In genomic region chr14:35339761-35340406, GRCh38 we compare ENCODE assay signal across 9 cellular contexts. TPM values are rescaled to one million over a fixed set of nuclear protein-coding genes. Genes with fewer than 3 reads are reported as not detected.
A peak's percentile ranks its signal among the peaks of the same experiment; 100 is the strongest.
DNase-seq lines count a peak whose midpoint lies in the region; ATAC-seq and TF ChIP-seq lines count a peak whose summit lies in the region.
"Had no signal": no experiment of that assay in that cellular context is flagged by ENCODE, and none has a peak within 500 bp of the region (broad histone marks: within the 10 kb centered on the region; RNA-seq: fewer than 3 reads in every experiment).

No MANE protein-coding gene starts in this region.

- H3K4me1 ChIP-seq in hepatocyte (ENCODE audit: insufficient read depth): peaks cover 44% of the 10 kb centered on the region

- no peak overlapping the region for H3K4me2 ChIP-seq in hepatocyte

- no peak overlapping the region for H3K27ac Mint-ChIP-seq in memory B cell

- no peaks in the 10 kb centered on the region for H3K9me2 ChIP-seq in hepatocyte (replicated peaks; ENCODE audit: insufficient read depth)

- no peak overlapping the region for H3K27ac ChIP-seq in hepatocyte

- H3K27me3 Mint-ChIP-seq in memory B cell: peaks cover 1% of the 10 kb centered on the region

- no peak overlapping the region for H3K4me3 ChIP-seq in hepatocyte

- peak; percentile 63 for DNase-seq in Ammon's horn (ENCODE audit: low spot score)
- DNase-seq in RPMI8226: peak; percentile 14
- DNase-seq in memory B cell (ENCODE audit: low spot score in 2 of 2): peak in 1 of 2 donors; percentile 18
- DNase-seq in hepatocyte (ENCODE audit: low spot score): no peak
- DNase-seq in NCI-H128 (lab: John Stamatoyannopoulos, UW; ENCODE audit: unreplicated experiment): no peak
- no peak for DNase-seq in NCI-H524 (lab: John Stamatoyannopoulos, UW)
- DNase-seq: left colon had no signal

- no peaks in the 10 kb centered on the region for H3K9me3 Mint-ChIP-seq in memory B cell

- H3K4me3 Mint-ChIP-seq in memory B cell: peak overlapping the region; percentile 19

- H3K79me2 ChIP-seq in hepatocyte: no peaks in the 10 kb centered on the region

- peaks cover 16% of the 10 kb centered on the region for H3K4me1 Mint-ChIP-seq in memory B cell

- H3K36me3 ChIP-seq in hepatocyte (replicated peaks; ENCODE audit: insufficient read depth, low read depth): no peaks in the 10 kb centered on the region

- no peak overlapping the region for H2AFZ ChIP-seq in hepatocyte

- no peaks in the 10 kb centered on the region for H3K9me3 ChIP-seq in hepatocyte (ENCODE audit: low read depth)

- peak; percentile 47 for ATAC-seq in GM21786 (IDR thresholded peaks at IDR 0.05; ENCODE audit: unreplicated experiment)
- ATAC-seq in memory B cell (ENCODE audit: low read depth): peak; percentile 89
- no peak for ATAC-seq in GM18873 (IDR thresholded peaks at IDR 0.05; ENCODE audit: low FRiP score, unreplicated experiment)
- ATAC-seq: left colon had no signal

- 90% methylated on average over 12 of the region's 12 CpGs for WGBS in hepatocyte (ENCODE audit: low lambda C conversion rate, missing lambda C conversion rate)

- H3K27me3 ChIP-seq in hepatocyte: no peaks in the 10 kb centered on the region

- no peaks in the 10 kb centered on the region for H3K36me3 Mint-ChIP-seq in memory B cell

- no peak for TF ChIP-seq CTCF in hepatocyte (IDR thresholded peaks at IDR 0.05; ENCODE audit: poor library complexity)

- no peaks in the 10 kb centered on the region for H4K20me1 ChIP-seq in hepatocyte (ENCODE audit: insufficient read depth, poor library complexity, severe bottlenecking)

RNA-seq across cellular contexts. Expression of gene PSMA6, which starts 47.7 kb away (rescaled TPM):
- 252 and 260 TPM in 2 replicates for total RNA-seq in hepatocyte
- 216 and 228 TPM in 2 replicates for polyA plus RNA-seq in hepatocyte

Comparison
In these comparisons a context has a peak if more than half of its experiments do, and no peak if none do; other contexts are left out.
1. DNase-seq: peak in Ammon's horn (single experiment) and RPMI8226 (single experiment); none in hepatocyte (single experiment), NCI-H128 (single experiment) and NCI-H524 (0 of 2).